Comparison of ENCODE assay signal across 23 cellular contexts in the genomic region with DNA sequence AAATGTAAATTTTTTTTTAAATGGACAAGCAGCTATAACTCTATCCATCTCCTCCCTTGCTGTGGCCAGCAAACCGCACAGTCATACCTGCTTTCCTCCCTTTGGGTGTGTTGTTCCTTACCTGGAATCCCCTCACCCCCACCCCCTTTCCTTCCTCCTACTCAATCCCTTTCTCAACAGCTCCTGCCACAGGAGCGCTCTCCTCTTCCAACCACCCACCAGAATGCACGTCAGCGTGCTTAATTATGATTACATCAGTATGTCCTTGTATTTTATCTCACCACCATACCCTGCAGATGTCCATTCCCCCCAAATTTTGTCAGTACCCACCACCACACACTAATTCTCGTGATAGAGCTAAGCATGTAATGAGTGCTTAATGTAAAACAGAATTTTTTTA.
"Had no signal": no experiment of that assay in that cellular context is flagged by ENCODE, and none has a peak within 500 bp of the region (broad histone marks: within the 10 kb centered on the region; RNA-seq: fewer than 3 reads in every experiment).

No MANE protein-coding gene starts in this region.

- DNase-seq: cortex of kidney; effector memory CD8-positive, alpha-beta T cell; foreskin keratinocyte; heart right ventricle; hippocampal formation; left cardiac atrium; left lung; mesendoderm; midbrain; naive thymus-derived CD4-positive, alpha-beta T cell; stimulated activated CD4-positive, alpha-beta T cell treated with anti-CD3 and anti-CD28 coated beads, Interleukin-2, amount 100 ng/mL, for 24 hours; stimulated activated CD4-positive, alpha-beta T cell treated with anti-CD3 and anti-CD28 coated beads, Interleukin-4, amount 100 ng/mL, for 24 hours; stimulated activated naive CD8-positive, alpha-beta T cell treated with anti-CD3 and anti-CD28 coated beads, Interleukin-15, Interleukin-2, amounts not matched to agents 100 U/mL and 50 U/mL, for 24 hours; substantia nigra; testis; tibial artery; upper lobe of left lung; uterus had no signal

- H3K27ac ChIP-seq: foreskin keratinocyte, gastroesophageal sphincter, left lung, neural progenitor cell, parathyroid adenoma, right atrium auricular region, testis, tibial artery, upper lobe of left lung, uterus had no signal

- H3K27me3 ChIP-seq: foreskin keratinocyte, gastroesophageal sphincter, heart right ventricle, left lung, neural progenitor cell, right atrium auricular region, testis, upper lobe of left lung, uterus had no signal

- H3K9me3 ChIP-seq: gastroesophageal sphincter, heart right ventricle, left lung, right atrium auricular region, testis, tibial artery, upper lobe of left lung, uterus had no signal

- H3K36me3 ChIP-seq: gastroesophageal sphincter, heart right ventricle, left lung, neural progenitor cell, right atrium auricular region, tibial artery, upper lobe of left lung, uterus had no signal

- H3K4me3 ChIP-seq: gastroesophageal sphincter, heart right ventricle, left lung, neural progenitor cell, right atrium auricular region, smooth muscle cell, testis, tibial artery, upper lobe of left lung, uterus had no signal

- H3K4me1 ChIP-seq: gastroesophageal sphincter, parathyroid adenoma, right atrium auricular region, testis, tibial artery, uterus had no signal
